ENCODE assay signal across 35 cellular contexts in genomic region chr12:93520454-93520853, GRCh38.
"Had no signal": no experiment of that assay in that cellular context is flagged by ENCODE, and none has a peak within 500 bp of the region (broad histone marks: within the 10 kb centered on the region; RNA-seq: fewer than 3 reads in every experiment).

No MANE protein-coding gene starts in this region.

- H3K9me3 ChIP-seq: adrenal gland, ascending aorta had no signal

- H3K4me1 Mint-ChIP-seq: activated B cell treated with CpG ODN at 0.5 μM for 24 hours; activated naive CD8-positive, alpha-beta T cell treated with anti-CD3 and anti-CD28 coated beads for 36 hours had no signal

- ATAC-seq: activated CD8-positive, alpha-beta memory T cell treated with anti-CD3 and anti-CD28 coated beads, Interleukin-2, amount 10 ng/mL, durations not matched to agents 7 days and 5 days; activated CD8-positive, alpha-beta T cell treated with anti-CD3 and anti-CD28 coated beads, Interleukin-2, amount 10 ng/mL, durations not matched to agents 7 days and 5 days; activated naive CD4-positive, alpha-beta T cell treated with anti-CD3 and anti-CD28 coated beads, Interleukin-2, amount 50 U/mL, for 72 hours; T-cell had no signal

- DNase-seq: activated B cell treated with CpG ODN at 0.5 μM for 24 hours; activated CD4-positive, alpha-beta memory T cell treated with anti-CD3 and anti-CD28 coated beads, Interleukin-2, amount 10 ng/mL, durations not matched to agents 7 days and 5 days; activated CD4-positive, alpha-beta T cell treated with anti-CD3 and anti-CD28 coated beads for 4 hours; activated CD4-positive, alpha-beta T cell treated with anti-CD3 and anti-CD28 coated beads, Interleukin-2, amount 10 ng/mL, durations not matched to agents 7 days and 5 days; activated CD4-positive, alpha-beta T cell treated with anti-CD3 and anti-CD28 coated beads, Interleukin-2, amount 50 U/mL, for 48 hours; activated CD4-positive, CD25-positive, alpha-beta regulatory T cell treated with anti-CD3 and anti-CD28 coated beads, Interleukin-2, amount 50 U/mL, for 72 hours; activated CD8-positive, alpha-beta memory T cell treated with anti-CD3 and anti-CD28 coated beads for 24 hours; activated CD8-positive, alpha-beta memory T cell treated with anti-CD3 and anti-CD28 coated beads, Interleukin-2, amount 10 ng/mL, durations not matched to agents 7 days and 5 days; activated CD8-positive, alpha-beta memory T cell treated with anti-CD3 and anti-CD28 coated beads, Interleukin-2, amount 50 U/mL, for 48 hours; activated CD8-positive, alpha-beta T cell treated with anti-CD3 and anti-CD28 coated beads, Interleukin-2, amount 10 ng/mL, durations not matched to agents 7 days and 5 days; activated effector memory CD4-positive, alpha-beta T cell treated with Interleukin-2 at 50 U/mL for 16 hours; activated gamma-delta T cell; activated naive CD4-positive, alpha-beta T cell; activated naive CD4-positive, alpha-beta T cell treated with anti-CD3 and anti-CD28 coated beads for 36 hours; activated naive CD4-positive, alpha-beta T cell treated with anti-CD3 and anti-CD28 coated beads, Interleukin-2, amount 50 U/mL, for 16 hours; activated naive CD8-positive, alpha-beta T cell treated with anti-CD3 and anti-CD28 coated beads for 36 hours; activated T-cell treated with anti-CD3 and anti-CD28 coated beads, Interleukin-2, amount 50 U/mL, for 24 hours; activated T-cell treated with anti-CD3 and anti-CD28 coated beads, Interleukin-2, amount 50 U/mL, for 48 hours; amygdala; anterior cingulate cortex; caudate nucleus; cerebellar nuclear complex; T-cell; T-helper 9 cell had no signal

- H3K27ac Mint-ChIP-seq: activated B cell treated with CpG ODN at 0.5 μM for 24 hours; activated CD4-positive, alpha-beta memory T cell treated with anti-CD3 and anti-CD28 coated beads, Interleukin-2, amount 10 ng/mL, durations not matched to agents 7 days and 5 days; activated CD4-positive, alpha-beta T cell treated with anti-CD3 and anti-CD28 coated beads, Interleukin-2, amount 10 ng/mL, durations not matched to agents 7 days and 5 days; activated CD8-positive, alpha-beta memory T cell treated with anti-CD3 and anti-CD28 coated beads, Interleukin-2, amount 10 ng/mL, durations not matched to agents 7 days and 5 days; activated CD8-positive, alpha-beta T cell treated with anti-CD3 and anti-CD28 coated beads, Interleukin-2, amount 10 ng/mL, durations not matched to agents 7 days and 5 days; activated naive CD4-positive, alpha-beta T cell treated with anti-CD3 and anti-CD28 coated beads for 36 hours; activated naive CD4-positive, alpha-beta T cell treated with anti-CD3 and anti-CD28 coated beads, Interleukin-2, amount 50 U/mL, for 72 hours; activated naive CD8-positive, alpha-beta T cell treated with anti-CD3 and anti-CD28 coated beads for 36 hours; activated T-cell treated with anti-CD3 and anti-CD28 coated beads, Interleukin-2, amount 50 U/mL, for 24 hours; activated T-helper 2 cell treated with anti-CD3 and anti-CD28 coated beads, Interferon-gamma antibody, Interleukin-2, Interleukin-4, amounts not matched to agents 10 μg/mL and 5 μg/mL and 100 μg/mL, durations not matched to agents 14 hours and 24 hours and 36 hours; brain; T-cell; T-helper 2 cell treated with Interferon-gamma antibody and Interleukin-4, amounts not matched to agents 5 μg/mL and 100 μg/mL, for 36 hours had no signal

- H3K36me3 ChIP-seq: adrenal gland, ascending aorta, cardiac muscle cell had no signal

- H3K27me3 ChIP-seq: adrenal gland, ascending aorta, cardiac muscle cell had no signal

- H3K36me3 Mint-ChIP-seq: activated CD8-positive, alpha-beta memory T cell treated with anti-CD3 and anti-CD28 coated beads, Interleukin-2, amount 10 ng/mL, durations not matched to agents 7 days and 5 days; activated naive CD4-positive, alpha-beta T cell treated with anti-CD3 and anti-CD28 coated beads, Interleukin-2, amount 50 U/mL, for 72 hours; activated naive CD8-positive, alpha-beta T cell treated with anti-CD3 and anti-CD28 coated beads for 36 hours; T-cell had no signal

- H3K4me3 Mint-ChIP-seq: activated B cell treated with CpG ODN at 0.5 μM for 24 hours; activated CD4-positive, alpha-beta memory T cell treated with anti-CD3 and anti-CD28 coated beads, Interleukin-2, amount 10 ng/mL, durations not matched to agents 7 days and 5 days; activated CD4-positive, alpha-beta T cell treated with anti-CD3 and anti-CD28 coated beads, Interleukin-2, amount 10 ng/mL, durations not matched to agents 7 days and 5 days; activated CD8-positive, alpha-beta memory T cell treated with anti-CD3 and anti-CD28 coated beads, Interleukin-2, amount 10 ng/mL, durations not matched to agents 7 days and 5 days; activated CD8-positive, alpha-beta T cell treated with anti-CD3 and anti-CD28 coated beads, Interleukin-2, amount 10 ng/mL, durations not matched to agents 7 days and 5 days; activated naive CD4-positive, alpha-beta T cell treated with anti-CD3 and anti-CD28 coated beads for 36 hours; activated naive CD8-positive, alpha-beta T cell treated with anti-CD3 and anti-CD28 coated beads for 36 hours; activated T-cell treated with anti-CD3 and anti-CD28 coated beads, Interleukin-2, amount 50 U/mL, for 24 hours; brain; T-cell; T-helper 2 cell treated with Interferon-gamma antibody and Interleukin-4, amounts not matched to agents 5 μg/mL and 100 μg/mL, for 36 hours had no signal

- H3K27ac ChIP-seq: adrenal gland, ascending aorta, cardiac muscle cell, VCaP had no signal

- H3K27me3 Mint-ChIP-seq: brain had no signal

- H3K4me1 ChIP-seq: ascending aorta had no signal

- H3K9me3 Mint-ChIP-seq: activated B cell treated with CpG ODN at 0.5 μM for 24 hours; activated CD4-positive, alpha-beta memory T cell treated with anti-CD3 and anti-CD28 coated beads, Interleukin-2, amount 10 ng/mL, durations not matched to agents 7 days and 5 days; activated CD4-positive, alpha-beta T cell treated with anti-CD3 and anti-CD28 coated beads, Interleukin-2, amount 10 ng/mL, durations not matched to agents 7 days and 5 days; activated naive CD4-positive, alpha-beta T cell treated with anti-CD3 and anti-CD28 coated beads for 36 hours; activated naive CD4-positive, alpha-beta T cell treated with anti-CD3 and anti-CD28 coated beads, Interleukin-2, amount 50 U/mL, for 72 hours; activated naive CD8-positive, alpha-beta T cell treated with anti-CD3 and anti-CD28 coated beads for 36 hours; activated T-cell treated with anti-CD3 and anti-CD28 coated beads, Interleukin-2, amount 50 U/mL, for 24 hours; activated T-helper 2 cell treated with anti-CD3 and anti-CD28 coated beads, Interferon-gamma antibody, Interleukin-2, Interleukin-4, amounts not matched to agents 10 μg/mL and 5 μg/mL and 100 μg/mL, durations not matched to agents 14 hours and 24 hours and 36 hours; brain; central memory CD8-positive, alpha-beta T cell; T-cell; T-helper 2 cell treated with Interferon-gamma antibody and Interleukin-4, amounts not matched to agents 5 μg/mL and 100 μg/mL, for 36 hours had no signal

- FAIRE-seq: bronchial epithelial cell, TTC549 had no signal

- H3K4me3 ChIP-seq: adrenal gland, ascending aorta, cardiac muscle cell had no signal
